In the genomic region with DNA sequence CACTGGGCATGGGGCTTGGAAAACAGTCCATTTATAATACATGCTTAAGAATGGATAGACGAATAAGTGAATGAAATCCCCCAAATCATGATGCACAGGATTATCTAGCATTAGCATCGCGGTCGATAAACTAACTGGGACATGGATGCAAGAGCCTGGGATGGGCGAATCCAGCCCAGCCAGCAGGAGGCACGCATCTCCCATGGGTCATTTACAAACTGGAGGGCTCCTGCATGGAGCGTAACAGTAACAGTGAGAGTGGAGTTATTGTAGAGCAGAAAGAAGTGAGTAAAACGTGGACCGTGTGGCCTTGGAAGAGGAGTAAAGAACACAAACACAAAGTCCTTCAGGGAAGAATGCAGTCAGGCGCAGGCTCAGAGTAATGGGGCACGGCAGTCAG, we compare ENCODE assay signal across 24 cellular contexts.
"Had no signal": no experiment of that assay in that cellular context is flagged by ENCODE, and none has a peak within 500 bp of the region (broad histone marks: within the 10 kb centered on the region; RNA-seq: fewer than 3 reads in every experiment).

No MANE protein-coding gene starts in this region.

- H3K9me3 Mint-ChIP-seq: activated CD4-positive, alpha-beta T cell treated with anti-CD3 and anti-CD28 coated beads, Interleukin-2, amount 10 ng/mL, durations not matched to agents 24 days and 14 days; activated T-cell treated with anti-CD3 and anti-CD28 coated beads, Interleukin-2, amount 50 U/mL, for 4 hours; activated T-helper 2 cell treated with anti-CD3 and anti-CD28 coated beads, Interferon-gamma antibody, Interleukin-2, Interleukin-4, amounts not matched to agents 10 μg/mL and 5 μg/mL and 100 μg/mL, durations not matched to agents 14 hours and 24 hours and 36 hours; naive B cell had no signal

- H3K4me1 Mint-ChIP-seq: activated CD4-positive, alpha-beta T cell treated with anti-CD3 and anti-CD28 coated beads, Interleukin-2, amount 10 ng/mL, durations not matched to agents 24 days and 14 days had no signal

- FAIRE-seq: bronchial epithelial cell, keratinocyte had no signal

- H3K27ac Mint-ChIP-seq: activated CD4-positive, alpha-beta T cell treated with anti-CD3 and anti-CD28 coated beads, Interleukin-2, amount 10 ng/mL, durations not matched to agents 24 days and 14 days; activated CD8-positive, alpha-beta T cell treated with anti-CD3 and anti-CD28 coated beads, Interleukin-2, amount 10 ng/mL, durations not matched to agents 7 days and 5 days; activated naive CD8-positive, alpha-beta T cell; activated T-helper 2 cell treated with anti-CD3 and anti-CD28 coated beads, Interferon-gamma antibody, Interleukin-2, Interleukin-4, amounts not matched to agents 10 μg/mL and 5 μg/mL and 100 μg/mL, durations not matched to agents 14 hours and 24 hours and 36 hours had no signal

- H3K27me3 Mint-ChIP-seq: activated CD4-positive, alpha-beta T cell treated with anti-CD3 and anti-CD28 coated beads, Interleukin-2, amount 10 ng/mL, durations not matched to agents 24 days and 14 days; activated naive CD8-positive, alpha-beta T cell; naive B cell had no signal

- DNase-seq: activated CD4-positive, alpha-beta T cell treated with anti-CD3 and anti-CD28 coated beads, Interleukin-2, amount 10 ng/mL, durations not matched to agents 24 days and 14 days; activated CD8-positive, alpha-beta T cell treated with anti-CD3 and anti-CD28 coated beads, Interleukin-2, amount 10 ng/mL, durations not matched to agents 7 days and 5 days; activated naive CD4-positive, alpha-beta T cell; activated T-cell treated with anti-CD3 and anti-CD28 coated beads, Interleukin-2, amount 50 U/mL, for 4 hours; adrenal gland; dermis blood vessel endothelial cell; effector CD8-positive, alpha-beta T cell; esophagus squamous epithelium; heart right ventricle; naive B cell; retina; spleen; stimulated activated CD4-positive, alpha-beta T cell treated with anti-CD3 and anti-CD28 coated beads, Interleukin-4, amount 100 ng/mL, for 1 hour; stimulated activated naive CD4-positive, alpha-beta T cell treated with Interleukin-2 at 50 U/mL for 16 hours; upper lobe of right lung had no signal

- ATAC-seq: activated CD4-positive, CD25-positive, alpha-beta regulatory T cell treated with anti-CD3 and anti-CD28 coated beads, Interleukin-2, amount 50 U/mL, for 24 hours; activated CD8-positive, alpha-beta T cell treated with anti-CD3 and anti-CD28 coated beads, Interleukin-2, amount 10 ng/mL, durations not matched to agents 7 days and 5 days; activated T-cell treated with anti-CD3 and anti-CD28 coated beads, Interleukin-2, amount 50 U/mL, for 4 hours; gastroesophageal sphincter; heart right ventricle; upper lobe of right lung had no signal

- H3K36me3 Mint-ChIP-seq: activated naive CD8-positive, alpha-beta T cell had no signal

- H3K4me3 Mint-ChIP-seq: activated CD4-positive, alpha-beta T cell treated with anti-CD3 and anti-CD28 coated beads, Interleukin-2, amount 10 ng/mL, durations not matched to agents 24 days and 14 days; activated CD8-positive, alpha-beta T cell treated with anti-CD3 and anti-CD28 coated beads, Interleukin-2, amount 10 ng/mL, durations not matched to agents 7 days and 5 days; activated naive CD8-positive, alpha-beta T cell; activated T-cell treated with anti-CD3 and anti-CD28 coated beads, Interleukin-2, amount 50 U/mL, for 4 hours; neural progenitor cell had no signal

- H3K27ac ChIP-seq: adrenal gland, ascending aorta, esophagus squamous epithelium, gastroesophageal sphincter, heart right ventricle, neural progenitor cell, SK-N-MC, spleen, upper lobe of right lung had no signal
